20 cellular contexts compared by ENCODE assay signal in genomic region chr1:186175588-186175987, GRCh38.
DNase-seq lines count a peak whose midpoint lies in the region; ATAC-seq and TF ChIP-seq lines count a peak whose summit lies in the region.
"Had no signal": no experiment of that assay in that cellular context is flagged by ENCODE, and none has a peak within 500 bp of the region (broad histone marks: within the 10 kb centered on the region; RNA-seq: fewer than 3 reads in every experiment).

No MANE protein-coding gene starts in this region.

- H3K27ac Mint-ChIP-seq in endodermal cell: no peak overlapping the region
- H3K27ac Mint-ChIP-seq: activated CD4-positive, alpha-beta T cell treated with anti-CD3 and anti-CD28 coated beads for 36 hours; activated naive CD8-positive, alpha-beta T cell treated with anti-CD3 and anti-CD28 coated beads, Interleukin-2, amount 50 U/mL, for 24 hours; memory B cell; naive thymus-derived CD8-positive, alpha-beta T cell had no signal

- intact Hi-C loops in Right ventricle myocardium superior (cut with DNase I) (no loop called here), left cardiac atrium (cut with DNase I) (no loop called here), mammary epithelial cell (cut with micrococcal nuclease) (no loop called here)

- peak overlapping the region; percentile 44 for H2AFZ ChIP-seq in mammary epithelial cell (ENCODE audit: low read depth, low read length)
- H2AFZ ChIP-seq in smooth muscle cell (ENCODE audit: low read depth): no peak overlapping the region

- no peak overlapping the region for H3K4me3 ChIP-seq in mammary epithelial cell (replicated peaks in 1 of 3; ENCODE audit: insufficient read depth in 1 of 3, low read depth in 2 of 3, low read length in 3 of 3)
- no peak overlapping the region for H3K4me3 ChIP-seq in smooth muscle cell
- H3K4me3 ChIP-seq in endodermal cell (ENCODE audit: low read length): no peak overlapping the region
- H3K4me3 ChIP-seq: BLaER1, SJSA1, skin epidermis had no signal

- H3F3A ChIP-seq in smooth muscle cell (ENCODE audit: low read depth): no peaks in the 10 kb centered on the region

- no peak for TF ChIP-seq CTCF in mammary epithelial cell (conservative IDR thresholded peaks at IDR 0.05 in 1 of 2, IDR thresholded peaks at IDR 0.05 in 1 of 2; ENCODE audit: extremely low read depth in 1 of 2, insufficient read depth in 1 of 2, low read depth in 1 of 2, low read length in 2 of 2)
- no peak for TF ChIP-seq CTCF in foreskin keratinocyte (conservative IDR thresholded peaks at IDR 0.05)
- TF ChIP-seq CTCF in smooth muscle cell (IDR thresholded peaks at IDR 0.05; ENCODE audit: borderline replicate concordance, insufficient read depth, poor library complexity, severe bottlenecking): no peak
- TF ChIP-seq CTCF in endodermal cell (conservative IDR thresholded peaks at IDR 0.05): no peak

- in situ Hi-C loops in mammary epithelial cell (cut with MboI; ENCODE audit: low sequenced_read_pairs in 2 of 2): no loop called here

- H3K36me3 Mint-ChIP-seq in endodermal cell (ENCODE audit: low read depth): no peaks in the 10 kb centered on the region
- H3K36me3 Mint-ChIP-seq: memory B cell; naive thymus-derived CD8-positive, alpha-beta T cell had no signal

- H3K4me3 Mint-ChIP-seq in endodermal cell: no peak overlapping the region
- H3K4me3 Mint-ChIP-seq: activated CD4-positive, alpha-beta T cell treated with anti-CD3 and anti-CD28 coated beads for 36 hours; activated naive CD8-positive, alpha-beta T cell treated with anti-CD3 and anti-CD28 coated beads, Interleukin-2, amount 50 U/mL, for 24 hours; memory B cell; naive thymus-derived CD8-positive, alpha-beta T cell had no signal

- dilution Hi-C loops in mammary epithelial cell (cut with HindIII; ENCODE audit: low sequenced_read_pairs): no loop called here

- no peaks in the 10 kb centered on the region for H3K9me3 Mint-ChIP-seq in endodermal cell
- H3K9me3 Mint-ChIP-seq: activated naive CD8-positive, alpha-beta T cell treated with anti-CD3 and anti-CD28 coated beads, Interleukin-2, amount 50 U/mL, for 24 hours; memory B cell had no signal

- H4K20me1 ChIP-seq in mammary epithelial cell (ENCODE audit: insufficient read depth, low read length) (no peaks in the 10 kb centered on the region), smooth muscle cell (ENCODE audit: low read depth) (no peaks in the 10 kb centered on the region)
- H4K20me1 ChIP-seq: BLaER1 had no signal

- H3K4me1 ChIP-seq in mammary epithelial cell (ENCODE audit: insufficient read depth, low read length) (peaks cover 22% of the 10 kb centered on the region), foreskin keratinocyte (peaks cover 27% of the 10 kb centered on the region), smooth muscle cell (ENCODE audit: low read depth) (peaks cover 9% of the 10 kb centered on the region), endodermal cell (ENCODE audit: control insufficient read depth, insufficient read depth, low read length) (no peaks in the 10 kb centered on the region)
- H3K4me1 ChIP-seq: BLaER1, SJSA1 had no signal

- H3K79me2 ChIP-seq in mammary epithelial cell (ENCODE audit: insufficient read depth, low read length) (no peaks in the 10 kb centered on the region), smooth muscle cell (ENCODE audit: low read depth) (no peaks in the 10 kb centered on the region)

- no peak overlapping the region for H3K9ac ChIP-seq in mammary epithelial cell (ENCODE audit: insufficient read depth, low read length)
- no peak overlapping the region for H3K9ac ChIP-seq in smooth muscle cell (ENCODE audit: low read depth)
- no peak overlapping the region for H3K9ac ChIP-seq in endodermal cell (ENCODE audit: extremely low read depth, low read length, poor library complexity, severe bottlenecking)
- H3K9ac ChIP-seq: BLaER1 had no signal

- no peaks in the 10 kb centered on the region for H3K4me1 Mint-ChIP-seq in endodermal cell
- H3K4me1 Mint-ChIP-seq: activated CD4-positive, alpha-beta T cell treated with anti-CD3 and anti-CD28 coated beads for 36 hours; naive thymus-derived CD8-positive, alpha-beta T cell had no signal

- CTCF ChIA-PET in mammary epithelial cell (lab: Charles Lee; ENCODE audit: low non-redundant PET): no interaction called here

- H3K36me3 ChIP-seq in mammary epithelial cell (ENCODE audit: insufficient read depth, low read length) (no peaks in the 10 kb centered on the region), smooth muscle cell (ENCODE audit: low read depth) (no peaks in the 10 kb centered on the region), endodermal cell (ENCODE audit: control insufficient read depth, insufficient read depth, low read length) (no peaks in the 10 kb centered on the region)
- H3K36me3 ChIP-seq: BLaER1, SJSA1 had no signal

- H3K27ac ChIP-seq in mammary epithelial cell (ENCODE audit: insufficient read depth, low read depth, low read length) (peak overlapping the region; percentile 83), foreskin keratinocyte (peak overlapping the region; percentile 83), smooth muscle cell (ENCODE audit: low read depth) (peak overlapping the region; percentile 67), endodermal cell (ENCODE audit: low read depth, low read length) (no peak overlapping the region)
- H3K27ac ChIP-seq: BLaER1, SJSA1 had no signal

- DNase-seq in Right ventricle myocardium superior (peak; percentile 43), left cardiac atrium (no peak), mammary epithelial cell (peak; percentile 84), foreskin keratinocyte (peak; percentile 61 to 81), smooth muscle cell (lab: John Stamatoyannopoulos, UW; ENCODE audit: unreplicated experiment) (no peak), DMS79 treated with DMSO at 0.1 percent for 48 hours (lab: John Stamatoyannopoulos, UW) (no peak), endodermal cell (no peak)
- no peak for DNase-seq in activated CD4-positive, alpha-beta T cell treated with anti-CD3 and anti-CD28 coated beads, Interleukin-2, amount 50 U/mL, for 48 hours
- DNase-seq: activated CD4-positive, alpha-beta T cell treated with anti-CD3 and anti-CD28 coated beads for 36 hours; activated naive CD8-positive, alpha-beta T cell treated with anti-CD3 and anti-CD28 coated beads, Interleukin-2, amount 50 U/mL, for 24 hours; central memory CD4-positive, alpha-beta T cell; islet precursor cell; Karpas-422; naive thymus-derived CD8-positive, alpha-beta T cell; NCI-H1105 treated with DMSO at 0.1 percent for 48 hours; stimulated activated CD4-positive, alpha-beta T cell treated with anti-CD3 and anti-CD28 coated beads, Interleukin-4, amount 100 ng/mL, for 24 hours had no signal

- H3K27me3 Mint-ChIP-seq in endodermal cell (ENCODE audit: insufficient read depth): no peaks in the 10 kb centered on the region

- BruUV-seq in mammary epithelial cell (replicated peaks; lab: Mats Ljungman, UMichigan): no TSS peak

- WGBS in mammary epithelial cell (ENCODE audit: low coverage, missing lambda C conversion rate): 3% methylated on average over 4 of the region's 4 CpGs
- WGBS in smooth muscle cell (ENCODE audit: low lambda C conversion rate): 33% methylated on average over 4 of the region's 4 CpGs
- WGBS in endodermal cell (ENCODE audit: insufficient coverage in 1 of 2, insufficient read length in 1 of 2), 2 experiments: 80 to 85% methylated on average over 1 to 4 of the region's 4 CpGs

- no peak for ATAC-seq in Right ventricle myocardium superior (ENCODE audit: poor library complexity)
- no peak for ATAC-seq in left cardiac atrium
- ATAC-seq in foreskin keratinocyte: peak; percentile 85
- ATAC-seq: activated CD4-positive, alpha-beta T cell treated with anti-CD3 and anti-CD28 coated beads for 36 hours; activated naive CD8-positive, alpha-beta T cell treated with anti-CD3 and anti-CD28 coated beads, Interleukin-2, amount 50 U/mL, for 24 hours; naive thymus-derived CD8-positive, alpha-beta T cell had no signal

- H3K4me2 ChIP-seq in mammary epithelial cell (ENCODE audit: insufficient read depth, low read depth, low read length) (peak overlapping the region; percentile 73), smooth muscle cell (peak overlapping the region; percentile 70)
- H3K4me2 ChIP-seq: BLaER1 had no signal

- H3K27me3 ChIP-seq in mammary epithelial cell (ENCODE audit: insufficient read depth, low read length): no peaks in the 10 kb centered on the region
- H3K27me3 ChIP-seq in foreskin keratinocyte: no peaks in the 10 kb centered on the region
- H3K27me3 ChIP-seq in smooth muscle cell (ENCODE audit: low read depth): no peaks in the 10 kb centered on the region
- H3K27me3 ChIP-seq in endodermal cell (ENCODE audit: control insufficient read depth, insufficient read depth, low read length, poor library complexity, severe bottlenecking): no peaks in the 10 kb centered on the region
- H3K27me3 ChIP-seq: BLaER1, SJSA1 had no signal

- no peaks in the 10 kb centered on the region for H3K9me3 ChIP-seq in mammary epithelial cell (replicated peaks; ENCODE audit: insufficient read depth, low read length)
- H3K9me3 ChIP-seq in smooth muscle cell (replicated peaks; ENCODE audit: low read depth): no peaks in the 10 kb centered on the region
- no peaks in the 10 kb centered on the region for H3K9me3 ChIP-seq in endodermal cell (ENCODE audit: control insufficient read depth, low read length)
- H3K9me3 ChIP-seq: BLaER1, SJSA1 had no signal

Comparison
In these comparisons a context has a peak if more than half of its experiments do, and no peak if none do; other contexts are left out.
1. DNase-seq: peak in Right ventricle myocardium superior (single experiment), mammary epithelial cell (single experiment) and foreskin keratinocyte (2 of 2); none in left cardiac atrium (single experiment), smooth muscle cell (single experiment), activated CD4-positive, alpha-beta T cell treated with anti-CD3 and anti-CD28 coated beads, Interleukin-2, amount 50 U/mL, for 48 hours (0 of 2), DMS79 treated with DMSO at 0.1 percent for 48 hours (single experiment) and endodermal cell (single experiment).